ENCODE assay signal across 4 cellular contexts in the genomic region with DNA sequence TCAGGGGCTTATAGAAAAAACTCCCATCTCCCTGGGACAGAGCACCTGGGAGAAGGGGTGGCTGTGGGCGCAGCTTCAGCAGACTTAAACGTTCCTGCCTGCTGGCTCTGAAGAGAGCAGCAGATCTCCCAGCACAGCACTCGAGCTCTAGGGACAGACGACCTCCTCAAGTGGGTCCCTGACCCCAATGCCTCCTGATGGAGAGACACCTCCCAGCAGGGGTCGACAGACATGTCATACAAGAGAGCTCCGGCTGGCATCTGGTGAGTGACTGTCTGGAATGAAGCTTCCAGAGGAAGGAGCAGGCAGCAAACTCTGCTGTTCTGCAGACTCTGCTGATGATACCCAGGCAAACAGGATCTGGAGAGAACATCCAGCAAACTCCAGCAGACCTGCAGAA. TPM values are rescaled to one million over a fixed set of nuclear protein-coding genes. Genes with fewer than 3 reads are reported as not detected.
A peak's percentile ranks its signal among the peaks of the same experiment; 100 is the strongest.
DNase-seq lines count a peak whose midpoint lies in the region; TF ChIP-seq lines count a peak whose summit lies in the region.
"Not testable (repeated sequence)": the region's sequence is repeated elsewhere in the genome, so short reads cannot be mapped to it uniquely, and the experiment has no call there.
"Had no signal": no experiment of that assay in that cellular context is flagged by ENCODE, and none has a peak within 500 bp of the region (broad histone marks: within the 10 kb centered on the region; RNA-seq: fewer than 3 reads in every experiment).

No MANE protein-coding gene starts in this region.

- DNase-seq in SK-N-DZ (ENCODE audit: low spot score) = peak; percentile 17
- peak; percentile 57 for DNase-seq in chondrocyte (ENCODE audit: low spot score)

- TF ChIP-seq CTCF in chondrocyte (IDR thresholded peaks at IDR 0.05) = not testable (repeated sequence)

- not testable (repeated sequence) for H3K27ac Mint-ChIP-seq in chondrocyte (ENCODE audit: unreplicated experiment)

- H3K4me1 Mint-ChIP-seq in chondrocyte (ENCODE audit: low read depth) = not testable (repeated sequence)

- H3K27me3 Mint-ChIP-seq in chondrocyte (ENCODE audit: low read depth) = not testable (repeated sequence)

- H3K36me3 Mint-ChIP-seq in chondrocyte (ENCODE audit: low read depth) = not testable (repeated sequence)

- H3K4me3 Mint-ChIP-seq in chondrocyte (ENCODE audit: unreplicated experiment) = not testable (repeated sequence)

- peaks cover 22% of the 10 kb centered on the region for H3K9me3 Mint-ChIP-seq in chondrocyte (ENCODE audit: low read depth)

RNA-seq across cellular contexts. Expression of a gene that starts 22.0 kb away (rescaled TPM):
- 241 and 334 TPM in 2 replicates for polyA plus RNA-seq in SK-N-DZ (2014; cell fraction: cytosol; rRNA removed)
- 159 and 161 TPM in 2 replicates for polyA plus RNA-seq in SK-N-DZ (2014; cell fraction: nucleus; rRNA removed)
- not detected in 3 replicates for total RNA-seq in chondrocyte
- total RNA-seq: B cell, Calu3 had no signal
